8 cellular contexts compared by ENCODE assay signal in the genomic region with DNA sequence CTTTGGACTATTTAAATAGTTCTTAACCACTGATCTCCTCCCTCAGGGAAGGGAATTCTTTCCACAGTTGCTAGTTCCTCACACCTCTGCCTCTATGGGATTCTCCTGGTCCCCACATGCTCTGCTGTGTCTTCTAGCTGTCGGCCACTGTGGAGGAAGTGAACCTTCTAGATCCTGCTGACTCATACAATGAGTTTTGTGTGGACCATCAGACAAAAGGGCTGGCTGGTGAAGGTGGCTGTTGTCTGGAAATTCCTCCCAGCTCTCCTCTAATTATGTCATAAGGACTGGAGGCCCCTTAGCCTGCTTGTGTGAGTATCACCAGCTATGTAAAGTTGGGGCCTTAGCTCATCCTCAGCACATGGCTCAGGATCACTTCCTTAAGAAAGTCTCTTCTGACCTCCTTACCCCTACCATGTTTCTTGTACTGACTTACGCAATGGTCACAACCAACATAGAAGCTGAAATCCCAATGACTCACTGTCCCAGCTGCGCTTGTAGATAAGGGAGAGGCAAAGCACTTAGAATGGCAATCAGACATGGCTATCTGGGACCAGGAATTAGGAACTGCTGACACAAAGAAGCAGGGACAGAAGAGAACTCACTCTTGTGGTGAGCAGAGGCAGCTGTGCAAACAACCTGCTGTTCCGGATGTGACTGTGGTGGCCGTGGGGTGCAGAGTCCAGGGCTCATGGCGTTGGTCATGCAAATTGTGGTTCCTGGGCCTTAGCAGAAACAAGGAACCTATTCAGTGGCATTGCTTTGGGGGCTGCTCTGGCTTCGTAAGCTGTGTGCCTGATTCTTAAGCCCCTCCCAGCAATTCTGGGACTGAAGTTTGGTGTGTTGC. TPM values are rescaled to one million over a fixed set of nuclear protein-coding genes. Genes with fewer than 3 reads are reported as not detected.
DNase-seq lines count a peak whose midpoint lies in the region; ATAC-seq, FAIRE-seq and TF ChIP-seq lines count a peak whose summit lies in the region.

No MANE protein-coding gene starts in this region.

- no peaks in the 10 kb centered on the region for H3K9me1 ChIP-seq in endothelial cell of umbilical vein (replicated peaks; ENCODE audit: control insufficient read depth, extremely low read depth, insufficient read depth, low read length)

- no peak overlapping the region for H3K27ac Mint-ChIP-seq in CD4-positive, alpha-beta T cell

- H3K27me3 ChIP-seq in Peyer's patch = no peaks in the 10 kb centered on the region
- H3K27me3 ChIP-seq in endothelial cell of umbilical vein (ENCODE audit: control insufficient read depth in 2 of 2, insufficient read depth in 2 of 2, low read length in 2 of 2) = no peaks in the 10 kb centered on the region
- no peaks in the 10 kb centered on the region for H3K27me3 ChIP-seq in mucosa of rectum (ENCODE audit: control insufficient read depth in 2 of 2, insufficient read depth in 2 of 2, low read length in 2 of 2)
- no peaks in the 10 kb centered on the region for H3K27me3 ChIP-seq in CD4-positive, alpha-beta T cell (ENCODE audit: control insufficient read depth, insufficient read depth, low read length)

- H3K36me3 ChIP-seq in Peyer's patch = no peaks in the 10 kb centered on the region
- H3K36me3 ChIP-seq in endothelial cell of umbilical vein (ENCODE audit: control insufficient read depth in 2 of 2, extremely low read depth in 1 of 2, insufficient read depth in 2 of 2, low read length in 2 of 2) = no peaks in the 10 kb centered on the region
- no peaks in the 10 kb centered on the region for H3K36me3 ChIP-seq in mucosa of rectum (ENCODE audit: control insufficient read depth in 2 of 2, insufficient read depth in 2 of 2, low read length in 2 of 2)

- FAIRE-seq in endothelial cell of umbilical vein (lab: Jason Lieb, UNC) = peak; percentile 90

- POLR2A ChIA-PET in endothelial cell of umbilical vein (lab: Charles Lee) = interaction anchor here (1.0 kb wide), 1 partner anchor 377 kb away, joined by 3 read pairs; no protein-coding TSS in a partner anchor
- POLR2A ChIA-PET in CD4-positive, alpha-beta T cell (lab: Charles Lee) = no interaction called here

- CTCF ChIA-PET in endothelial cell of umbilical vein (lab: Charles Lee) = interaction anchor here (0.8 to 2.3 kb wide), 7 partner anchors 10 to 472 kb away, joined by 3 to 12 read pairs (median 6); no protein-coding TSS in a partner anchor
- CTCF ChIA-PET in CD4-positive, alpha-beta T cell (lab: Charles Lee) = no interaction called here

- peak in 4 of 6 experiments; percentile 5 to 47 (median 42) for TF ChIP-seq CTCF in Peyer's patch (IDR thresholded peaks at IDR 0.05)
- no peak for TF ChIP-seq CTCF in endothelial cell of umbilical vein (IDR thresholded peaks at IDR 0.05; ENCODE audit: extremely low read depth in 1 of 2, insufficient read depth in 1 of 2, low read depth in 1 of 2, low read length in 2 of 2)
- TF ChIP-seq CTCF in CD4-positive, alpha-beta T cell (IDR thresholded peaks at IDR 0.05) = no peak

- ATAC-seq in GM21367 (IDR thresholded peaks at IDR 0.05; ENCODE audit: unreplicated experiment) (peak; percentile 70), HG03571 (IDR thresholded peaks at IDR 0.05; ENCODE audit: unreplicated experiment) (peak; percentile 75)
- no peak for ATAC-seq in CD4-positive, alpha-beta T cell (ENCODE audit: poor library complexity)

- H3K27me3 Mint-ChIP-seq in CD4-positive, alpha-beta T cell = no peaks in the 10 kb centered on the region

- no peak overlapping the region for H3K4me2 ChIP-seq in endothelial cell of umbilical vein (ENCODE audit: insufficient read depth, low read length)

- peak; percentile 84 for DNase-seq in EL
- DNase-seq in Peyer's patch = peak; percentile 90 to 96 (median 93)
- DNase-seq in endothelial cell of umbilical vein (ENCODE audit: low read depth, low spot score) = peak; percentile 95
- DNase-seq in middle frontal gyrus (ENCODE audit: extremely low spot score, low spot score) = no peak
- DNase-seq in CD4-positive, alpha-beta T cell = no peak

- no peaks in the 10 kb centered on the region for H3K9me3 ChIP-seq in Peyer's patch
- H3K9me3 ChIP-seq in endothelial cell of umbilical vein (replicated peaks; ENCODE audit: control insufficient read depth, insufficient read depth, low read length) = no peaks in the 10 kb centered on the region
- no peaks in the 10 kb centered on the region for H3K9me3 ChIP-seq in mucosa of rectum (ENCODE audit: control insufficient read depth in 2 of 2, low read length in 2 of 2)
- H3K9me3 ChIP-seq in CD4-positive, alpha-beta T cell (ENCODE audit: control insufficient read depth, low read length) = no peaks in the 10 kb centered on the region

- H3K4me3 ChIP-seq in Peyer's patch (peak overlapping the region in 2 of 4 donors; percentile 34 to 48), endothelial cell of umbilical vein (replicated peaks in 1 of 3; ENCODE audit: insufficient read depth in 1 of 3, low read depth in 1 of 3, low read length in 3 of 3) (no peak overlapping the region), mucosa of rectum (ENCODE audit: low read length in 2 of 2) (peak overlapping the region; percentile 13 to 51)

- H3K9ac ChIP-seq in endothelial cell of umbilical vein (replicated peaks; ENCODE audit: extremely low read depth, insufficient read depth, low read length) (peak overlapping the region; percentile 46), mucosa of rectum (ENCODE audit: low read depth in 1 of 2, low read length in 2 of 2) (peak overlapping the region; percentile 26 to 43)

- H3K36me3 Mint-ChIP-seq in CD4-positive, alpha-beta T cell (ENCODE audit: low read depth) = no peaks in the 10 kb centered on the region

- no peaks in the 10 kb centered on the region for H3K79me2 ChIP-seq in endothelial cell of umbilical vein (ENCODE audit: control insufficient read depth, insufficient read depth, low read length)

- TF ChIP-seq POLR2A in Peyer's patch (IDR thresholded peaks at IDR 0.05) = peak in 1 of 2 donors; percentile 64
- peak; percentile 78 for TF ChIP-seq POLR2A in endothelial cell of umbilical vein (IDR thresholded peaks at IDR 0.05; ENCODE audit: low read depth, low read length)

- H3K4me1 ChIP-seq in Peyer's patch (peaks cover 0 to 20% (median 4%) of the 10 kb centered on the region in 4 donors), endothelial cell of umbilical vein (ENCODE audit: control insufficient read depth, extremely low read depth, insufficient read depth, low read length) (peaks cover 21% of the 10 kb centered on the region), mucosa of rectum (ENCODE audit: control insufficient read depth in 2 of 2, insufficient read depth in 2 of 2, low read length in 2 of 2) (peaks cover 22 to 38% of the 10 kb centered on the region in 2 donors)

- H3K4me3 Mint-ChIP-seq in CD4-positive, alpha-beta T cell = no peak overlapping the region

- H3K4me1 Mint-ChIP-seq in CD4-positive, alpha-beta T cell (ENCODE audit: low read depth) = peaks cover 14% of the 10 kb centered on the region

- H3K9me3 Mint-ChIP-seq in CD4-positive, alpha-beta T cell = no peaks in the 10 kb centered on the region

- H3K27ac ChIP-seq in Peyer's patch = peak overlapping the region; percentile 77 to 92 (median 88)
- peak overlapping the region; percentile 83 for H3K27ac ChIP-seq in endothelial cell of umbilical vein (ENCODE audit: insufficient read depth, low read depth, low read length)
- H3K27ac ChIP-seq in mucosa of rectum (ENCODE audit: low read depth in 2 of 2, low read length in 2 of 2) = peak overlapping the region; percentile 90 to 91
- H3K27ac ChIP-seq in CD4-positive, alpha-beta T cell (ENCODE audit: low read depth, low read length) = no peak overlapping the region

- TSS peak; percentile 85 for BruUV-seq in endothelial cell of umbilical vein (replicated peaks; lab: Mats Ljungman, UMichigan)

- H2AFZ ChIP-seq in endothelial cell of umbilical vein (ENCODE audit: low read depth, low read length) = peak overlapping the region; percentile 3

- intact Hi-C loops in endothelial cell of umbilical vein (cut with micrococcal nuclease) = loop anchor here (1.0 to 10.0 kb wide), 7 partner anchors 11 to 377 kb away; a partner anchor contains a TSS
- intact Hi-C loops in CD4-positive, alpha-beta T cell (cut with DNase I, micrococcal nuclease) = no loop called here

- dilution Hi-C loops in endothelial cell of umbilical vein (cut with MboI; ENCODE audit: extremely low pct_ligation_motif_present, low sequenced_read_pairs) = loop anchor here (25.0 kb wide), 1 partner anchor 93 kb away; no protein-coding TSS in a partner anchor

- no peaks in the 10 kb centered on the region for H4K20me1 ChIP-seq in endothelial cell of umbilical vein (replicated peaks; ENCODE audit: control insufficient read depth, extremely low read depth, insufficient read depth, low read length)

TF ChIP-seq in endothelial cell of umbilical vein, 7 proteins besides CTCF, POLR2A, EP300 and RAD21:
- TF ChIP-seq GATA2 (IDR thresholded peaks at IDR 0.05; ENCODE audit: insufficient read depth, insufficient read length, low read depth, low read length) = peak; percentile 95
- TF ChIP-seq, protein P1, sequence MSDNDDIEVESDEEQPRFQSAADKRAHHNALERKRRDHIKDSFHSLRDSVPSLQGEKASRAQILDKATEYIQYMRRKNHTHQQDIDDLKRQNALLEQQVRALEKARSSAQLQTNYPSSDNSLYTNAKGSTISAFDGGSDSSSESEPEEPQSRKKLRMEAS (IDR thresholded peaks at IDR 0.05; ENCODE audit: insufficient read depth, insufficient read length) = peak; percentile 66
- peak; percentile 71 for TF ChIP-seq MYC (IDR thresholded peaks at IDR 0.05; ENCODE audit: low read depth, low read length)
- no peak for TF ChIP-seq EZH2 (IDR thresholded peaks at IDR 0.05; ENCODE audit: borderline replicate concordance, low read depth, low read length, severe bottlenecking)
- TF ChIP-seq POLR2AphosphoS5 (IDR thresholded peaks at IDR 0.05; ENCODE audit: insufficient read depth, low read depth, low read length) = peak; percentile 97
- peak; percentile 98 for TF ChIP-seq JUN (IDR thresholded peaks at IDR 0.05; ENCODE audit: borderline replicate concordance, insufficient read depth, insufficient read length, low read depth)
- peak; percentile 91 for TF ChIP-seq FOS (IDR thresholded peaks at IDR 0.05; ENCODE audit: borderline replicate concordance, insufficient read depth, low read length)

RNA-seq across cellular contexts. Expression of a gene that starts 2.5 kb away (rescaled TPM):
- total RNA-seq in Peyer's patch = 10 to 100 TPM; 25.6 to 79.4 (median 71.1) TPM
- not detected in 2 replicates for total RNA-seq in endothelial cell of umbilical vein
- polyA plus RNA-seq in endothelial cell of umbilical vein = not detected in 2 replicates
- polyA plus RNA-seq in endothelial cell of umbilical vein (2011; cell fraction: cytosol; rRNA removed) = not detected in 2 replicates
- 0.01 TPM in 2 replicates for polyA plus RNA-seq in endothelial cell of umbilical vein (2011; cell fraction: nucleus; rRNA removed)
- not detected in 2 replicates for polyA plus RNA-seq in endothelial cell of umbilical vein (2012)
- polyA minus RNA-seq in endothelial cell of umbilical vein = 0.06 TPM in 1 of 2 replicates, not detected in the other
- polyA minus RNA-seq in endothelial cell of umbilical vein (2011; cell fraction: cytosol; rRNA and poly(A)+ RNA removed) = 0.72 TPM
- polyA minus RNA-seq in endothelial cell of umbilical vein (2011; cell fraction: nucleus; rRNA and poly(A)+ RNA removed) = 0.10 TPM in 2 replicates
- total RNA-seq in CD4-positive, alpha-beta T cell = under 1 TPM; 0.05 to 0.14 TPM

Comparison
In these comparisons a context has a peak if more than half of its experiments do, and no peak if none do; other contexts are left out.
1. DNase-seq: peak in EL (single experiment), Peyer's patch (3 of 3) and endothelial cell of umbilical vein (single experiment); none in middle frontal gyrus (single experiment) and CD4-positive, alpha-beta T cell (0 of 10).
2. H3K4me3 ChIP-seq: peak in mucosa of rectum (2 of 2); none in endothelial cell of umbilical vein (0 of 3).
3. CTCF ChIP-seq: peak in Peyer's patch (4 of 6); none in endothelial cell of umbilical vein (0 of 2) and CD4-positive, alpha-beta T cell (single experiment).
4. RNA of a gene that starts 2.5 kb away (total RNA-seq): 25.6 to 79.4 TPM in Peyer's patch; 0.05 to 0.14 TPM in CD4-positive, alpha-beta T cell and not detected in endothelial cell of umbilical vein; every median in the first group is over 10 times any median in the second.